1 cellular context compared by ENCODE assay signal in the genomic region with DNA sequence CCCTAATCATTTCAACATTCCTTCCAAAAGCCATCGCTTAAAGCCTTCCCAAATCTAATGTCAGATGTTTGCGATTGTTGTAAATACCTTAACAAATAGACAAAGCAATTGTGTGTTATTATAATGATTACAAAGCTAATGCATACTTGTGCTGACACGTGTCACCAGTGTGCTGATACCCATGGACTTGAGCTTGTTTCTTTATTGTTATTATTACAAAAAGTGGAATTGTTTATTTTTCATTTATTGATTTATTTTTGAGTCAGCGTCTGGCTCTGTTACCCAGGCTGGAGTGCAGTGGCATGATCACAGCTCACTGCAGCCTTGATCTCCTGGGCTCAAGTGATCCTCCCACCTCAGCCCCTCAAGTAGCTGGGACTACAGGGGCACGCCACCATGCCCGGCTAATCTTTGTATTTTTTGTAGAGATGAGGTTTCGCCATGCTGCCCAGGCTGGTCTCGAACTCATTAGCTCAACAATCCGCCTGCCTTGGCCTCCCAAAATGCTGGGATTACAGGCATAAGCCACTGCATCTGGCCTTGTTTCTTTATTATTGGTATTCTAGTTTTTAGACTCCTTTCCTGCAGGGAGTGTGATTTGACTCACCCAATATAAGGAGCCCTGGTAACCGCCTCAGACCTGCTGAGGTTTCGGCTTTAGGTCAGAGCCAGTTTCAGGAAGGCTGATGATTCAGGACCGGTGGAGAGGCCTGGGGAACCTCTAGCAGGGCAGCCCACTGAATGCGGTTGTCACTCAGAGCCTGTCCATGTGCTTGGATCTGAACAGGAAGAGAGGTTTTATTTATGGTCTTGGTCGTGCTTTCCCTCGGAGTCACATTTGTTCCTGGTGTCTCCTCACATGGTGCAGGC.
TF ChIP-seq lines count a peak whose summit lies in the region.

No MANE protein-coding gene starts in this region.

TF ChIP-seq in IMR-90, 13 proteins besides CTCF, POLR2A, EP300 and RAD21:
- TF ChIP-seq RFX5 (IDR thresholded peaks at IDR 0.05; ENCODE audit: low read depth, low read length) (no peak), CHD1 (IDR thresholded peaks at IDR 0.05; ENCODE audit: low read depth, low read length) (no peak), RCOR1 (IDR thresholded peaks at IDR 0.05; ENCODE audit: insufficient replicate concordance, low read length) (no peak), MXI1 (IDR thresholded peaks at IDR 0.05; ENCODE audit: borderline replicate concordance, low read depth, low read length) (no peak), MAFK (IDR thresholded peaks at IDR 0.05; ENCODE audit: low read depth, low read length) (no peak), BHLHE40 (IDR thresholded peaks at IDR 0.05; ENCODE audit: low read depth, low read length) (no peak), MAZ (IDR thresholded peaks at IDR 0.05; ENCODE audit: borderline replicate concordance, low read depth, low read length) (no peak), CEBPB (IDR thresholded peaks at IDR 0.05; ENCODE audit: low read depth, low read length) (no peak)
- TF ChIP-seq, protein P1, sequence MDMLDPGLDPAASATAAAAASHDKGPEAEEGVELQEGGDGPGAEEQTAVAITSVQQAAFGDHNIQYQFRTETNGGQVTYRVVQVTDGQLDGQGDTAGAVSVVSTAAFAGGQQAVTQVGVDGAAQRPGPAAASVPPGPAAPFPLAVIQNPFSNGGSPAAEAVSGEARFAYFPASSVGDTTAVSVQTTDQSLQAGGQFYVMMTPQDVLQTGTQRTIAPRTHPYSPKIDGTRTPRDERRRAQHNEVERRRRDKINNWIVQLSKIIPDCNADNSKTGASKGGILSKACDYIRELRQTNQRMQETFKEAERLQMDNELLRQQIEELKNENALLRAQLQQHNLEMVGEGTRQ (IDR thresholded peaks at IDR 0.05; ENCODE audit: low read depth, low read length): no peak
